ENCODE assay signal across 13 cellular contexts in the genomic region with DNA sequence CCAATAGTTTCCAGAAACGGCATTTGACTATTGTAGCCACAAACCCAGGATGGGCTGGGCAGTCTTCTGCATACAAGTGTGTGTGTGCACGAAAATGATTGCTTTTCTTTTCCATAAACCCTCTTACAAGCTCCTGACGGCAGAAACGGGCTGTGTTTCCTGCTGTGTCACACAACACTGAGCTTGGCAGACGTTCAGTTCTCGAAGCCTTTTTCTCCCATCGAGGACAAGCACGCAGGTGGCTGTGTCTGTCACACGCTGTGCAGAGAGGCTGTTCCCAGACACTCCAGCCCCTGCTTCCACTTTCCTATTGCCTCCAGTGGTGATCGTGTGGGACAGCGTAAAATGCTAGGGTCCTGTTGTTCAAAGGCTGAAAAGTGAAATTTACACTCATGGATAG. TPM values are rescaled to one million over a fixed set of nuclear protein-coding genes. Genes with fewer than 3 reads are reported as not detected.
DNase-seq lines count a peak whose midpoint lies in the region; ATAC-seq, FAIRE-seq and TF ChIP-seq lines count a peak whose summit lies in the region.
"Had no signal": no experiment of that assay in that cellular context is flagged by ENCODE, and none has a peak within 500 bp of the region (broad histone marks: within the 10 kb centered on the region; RNA-seq: fewer than 3 reads in every experiment).

No MANE protein-coding gene starts in this region.

- POLR2A ChIA-PET in A673 (lab: Charles Lee; ENCODE audit: low non-redundant PET) (no interaction called here), HEK293 (lab: Yijun Ruan, JAX) (no interaction called here), WTC11 (lab: Charles Lee) (no interaction called here)
- POLR2A ChIA-PET in naive thymus-derived CD8-positive, alpha-beta T cell (lab: Charles Lee), result no interaction called here

- H3K27me3 ChIP-seq in A673 (replicated peaks; ENCODE audit: insufficient read depth, low read depth, low read length, poor library complexity), result no peaks in the 10 kb centered on the region
- H3K27me3 ChIP-seq: adrenal gland, Peyer's patch had no signal

- no peak overlapping the region for H3K27ac ChIP-seq in A673 (ENCODE audit: low read depth, low read length, poor library complexity, severe bottlenecking)
- H3K27ac ChIP-seq in HEK293 (ENCODE audit: extremely low read depth, low read depth, low read length), result no peak overlapping the region
- H3K27ac ChIP-seq: adrenal gland, Peyer's patch had no signal

- no peak for FAIRE-seq in D721Med (lab: Jason Lieb, UNC)
- FAIRE-seq: GM12892 had no signal

- H3K27me3 Mint-ChIP-seq in naive thymus-derived CD8-positive, alpha-beta T cell, result peaks cover 0 to 34% (median 25%) of the 10 kb centered on the region in 5 donors
- peaks cover 3% of the 10 kb centered on the region; the same call in 1 of the 2 replicates for H3K27me3 Mint-ChIP-seq in WTC11 (ENCODE audit: low read depth)

- H3K9me3 Mint-ChIP-seq in naive thymus-derived CD8-positive, alpha-beta T cell, result peaks cover 0 to 16% (median 0%) of the 10 kb centered on the region in 9 donors
- no peaks in the 10 kb centered on the region for H3K9me3 Mint-ChIP-seq in WTC11

- ATAC-seq in naive thymus-derived CD8-positive, alpha-beta T cell, result no peak
- ATAC-seq in WTC11 (no peak), HG03520 (IDR thresholded peaks at IDR 0.05; ENCODE audit: unreplicated experiment) (no peak)

- TF ChIP-seq CTCF in A673 (conservative IDR thresholded peaks at IDR 0.05; ENCODE audit: low read depth, low read length), result no peak
- no peak for TF ChIP-seq CTCF in HEK293 (tag by site-specific recombination; IDR thresholded peaks at IDR 0.05)
- TF ChIP-seq CTCF in WTC11 (IDR thresholded peaks at IDR 0.05), result no peak
- TF ChIP-seq CTCF in D721Med (IDR thresholded peaks at IDR 0.05; ENCODE audit: insufficient read depth, missing control alignments), result no peak

- H3K9me3 ChIP-seq in A673 (ENCODE audit: low read depth, low read length, poor library complexity, severe bottlenecking) (no peaks in the 10 kb centered on the region), HEK293 (ENCODE audit: control insufficient read depth, insufficient read depth, low read depth, low read length) (no peaks in the 10 kb centered on the region)
- H3K9me3 ChIP-seq: adrenal gland, Peyer's patch had no signal

- no peaks in the 10 kb centered on the region for H3K36me3 Mint-ChIP-seq in naive thymus-derived CD8-positive, alpha-beta T cell
- H3K36me3 Mint-ChIP-seq in WTC11, result no peaks in the 10 kb centered on the region
- H3K36me3 Mint-ChIP-seq: CD4-positive, CD25-positive, alpha-beta regulatory T cell; IgD-negative memory B cell had no signal

- H3K4me3 ChIP-seq in A673 (ENCODE audit: low read depth, low read length, poor library complexity, severe bottlenecking), result peak overlapping the region; percentile 19
- H3K4me3 ChIP-seq in HEK293 (ENCODE audit: low read depth, low read length), result no peak overlapping the region
- H3K4me3 ChIP-seq: adrenal gland, Peyer's patch had no signal

- H3K36me3 ChIP-seq in A673 (ENCODE audit: insufficient read depth, low read length, poor library complexity, severe bottlenecking) (no peaks in the 10 kb centered on the region), HEK293 (ENCODE audit: control insufficient read depth in 2 of 2, insufficient read depth in 1 of 2, low read length in 2 of 2) (no peaks in the 10 kb centered on the region)
- H3K36me3 ChIP-seq: adrenal gland, Peyer's patch had no signal

- CTCF ChIA-PET in A673 (lab: Charles Lee) (no interaction called here), HEK293 (lab: Yijun Ruan, JAX) (interaction anchor here (0.6 to 1.1 kb wide), 2 partner anchors 9 to 573 kb away, joined by 3 read pairs; no protein-coding TSS in a partner anchor), WTC11 (lab: Charles Lee) (no interaction called here)

- no peaks in the 10 kb centered on the region for H3K4me1 ChIP-seq in A673 (ENCODE audit: insufficient read depth, low read length, poor library complexity, severe bottlenecking)
- H3K4me1 ChIP-seq in HEK293 (ENCODE audit: control insufficient read depth, insufficient read depth, low read length), result no peaks in the 10 kb centered on the region
- H3K4me1 ChIP-seq: adrenal gland, Peyer's patch had no signal

- H3K27ac Mint-ChIP-seq in naive thymus-derived CD8-positive, alpha-beta T cell, result no peak overlapping the region
- H3K27ac Mint-ChIP-seq in WTC11, result no peak overlapping the region
- H3K27ac Mint-ChIP-seq: CD4-positive, CD25-positive, alpha-beta regulatory T cell; IgD-negative memory B cell had no signal

- no TSS peak for BruUV-seq in A673 (replicated peaks; lab: Mats Ljungman, UMichigan)

- H3K4me1 Mint-ChIP-seq in naive thymus-derived CD8-positive, alpha-beta T cell, result peaks cover 0 to 7% (median 3%) of the 10 kb centered on the region in 4 donors
- H3K4me1 Mint-ChIP-seq in WTC11, result no peaks in the 10 kb centered on the region

- intact Hi-C loops in A673 (cut with micrococcal nuclease; ENCODE audit: unreplicated experiment), result no loop called here

- DNase-seq in A673 (ENCODE audit: low spot score), result peak; percentile 47
- DNase-seq in NCI-H345 treated with DMSO at 0.1 percent for 48 hours (lab: John Stamatoyannopoulos, UW; ENCODE audit: unreplicated experiment), result peak; percentile 96
- DNase-seq in brain pericyte (ENCODE audit: low read depth, low spot score), result peak; percentile 45
- no peak for DNase-seq in naive thymus-derived CD8-positive, alpha-beta T cell
- DNase-seq in WTC11 (ENCODE audit: low spot score), result no peak
- DNase-seq in D721Med (ENCODE audit: insufficient read length, low spot score), result no peak
- DNase-seq: CD4-positive, CD25-positive, alpha-beta regulatory T cell; Peyer's patch had no signal

- H3K4me3 Mint-ChIP-seq in naive thymus-derived CD8-positive, alpha-beta T cell, result no peak overlapping the region
- H3K4me3 Mint-ChIP-seq in WTC11, result no peak overlapping the region
- H3K4me3 Mint-ChIP-seq: CD4-positive, CD25-positive, alpha-beta regulatory T cell had no signal

TF ChIP-seq in HEK293, 187 proteins besides CTCF, POLR2A, EP300 and RAD21:
- peak; percentile 68 for TF ChIP-seq ZNF341 (tag by site-specific recombination; IDR thresholded peaks at IDR 0.05; ENCODE audit: low read depth)
- TF ChIP-seq ZNF521 (tag by site-specific recombination; IDR thresholded peaks at IDR 0.05), result no peak
- TF ChIP-seq ZIC2 (tag by site-specific recombination; IDR thresholded peaks at IDR 0.05), result peak; percentile 63; the same call in 1 of the 2 replicates
- TF ChIP-seq FEZF1 (tag by site-specific recombination; IDR thresholded peaks at IDR 0.05), result peak; percentile 48
- no peak for TF ChIP-seq ZNF335 (tag by site-specific recombination; conservative IDR thresholded peaks at IDR 0.05)
- no peak for TF ChIP-seq ZBTB17 (tag by site-specific recombination; IDR thresholded peaks at IDR 0.05)

TF ChIP-seq in WTC11, 78 proteins besides CTCF, POLR2A, EP300 and RAD21:
- no peak for TF ChIP-seq ZBTB21 (CRISPR knock-in tag; IDR thresholded peaks at IDR 0.05; ENCODE audit: borderline replicate concordance)

RNA-seq across cellular contexts. Expression of gene RBAK, which starts 32.1 kb away (rescaled TPM):
- 15.7 and 17.3 TPM in 2 replicates for total RNA-seq in A673 (2021)
- 10 to 100 TPM; 22.8 to 23.9 TPM for total RNA-seq in naive thymus-derived CD8-positive, alpha-beta T cell
- polyA plus RNA-seq in naive thymus-derived CD8-positive, alpha-beta T cell, result 1 to 10 TPM; 3.2 to 3.5 (median 3.3) TPM
- total RNA-seq in WTC11 (2021), result 13.5 to 14.5 TPM (median 14.2 TPM) in 3 replicates

Comparison
In these comparisons a context has a peak if more than half of its experiments do, and no peak if none do; other contexts are left out.
1. DNase-seq: peak in A673 (single experiment), NCI-H345 treated with DMSO at 0.1 percent for 48 hours (single experiment) and brain pericyte (single experiment); none in naive thymus-derived CD8-positive, alpha-beta T cell (0 of 10), WTC11 (single experiment) and D721Med (single experiment).